In the genomic region with DNA sequence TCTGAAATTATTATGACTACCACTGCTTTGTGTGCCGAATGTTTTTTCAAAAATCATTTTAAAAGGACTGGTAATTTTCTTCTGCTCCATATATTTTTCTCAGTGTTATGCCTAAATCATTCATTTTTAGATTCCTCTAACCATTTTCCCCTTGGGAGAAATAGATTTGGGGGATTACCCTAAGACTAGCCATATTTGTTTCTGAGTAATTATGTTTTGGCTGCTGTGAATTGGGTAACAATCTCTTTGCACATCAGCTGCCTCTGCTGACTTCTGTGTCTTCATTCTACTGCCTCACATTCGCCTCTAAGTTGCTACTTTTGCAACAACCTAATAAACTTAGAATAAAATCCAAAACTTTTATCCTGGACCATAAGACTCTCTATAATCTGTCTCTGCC, we compare ENCODE assay signal across 29 cellular contexts. TPM values are rescaled to one million over a fixed set of nuclear protein-coding genes. Genes with fewer than 3 reads are reported as not detected.
"Had no signal": no experiment of that assay in that cellular context is flagged by ENCODE, and none has a peak within 500 bp of the region (broad histone marks: within the 10 kb centered on the region; RNA-seq: fewer than 3 reads in every experiment).

No MANE protein-coding gene starts in this region.

- H3K27ac ChIP-seq: left lung, lower lobe of right lung, ovary, right atrium auricular region, right lobe of liver, skin epidermis, stomach, testis, thyroid gland, transverse colon, upper lobe of left lung, uterus had no signal

- H3K9me3 ChIP-seq: left lung, lower lobe of right lung, ovary, right atrium auricular region, right lobe of liver, stomach, testis, thyroid gland, transverse colon, upper lobe of left lung, uterus had no signal

- H3K4me3 ChIP-seq: left lung, lower lobe of right lung, ovary, right atrium auricular region, right lobe of liver, skin epidermis, stomach, testis, thyroid gland, transverse colon, upper lobe of left lung, uterus had no signal

- H3K4me1 ChIP-seq: right atrium auricular region, testis, thyroid gland, uterus had no signal

- DNase-seq: hypothalamus; immature natural killer cell; kidney; left colon; left lung; lower lobe of right lung; mammary epithelial cell; mesenchymal stem cell; naive B cell; natural killer cell; ovary; right lobe of liver; stimulated activated CD4-positive, alpha-beta T cell treated with anti-CD3 and anti-CD28 coated beads, Interleukin-12 subunit alpha, Interleukin-12 subunit beta, amount 100 ng/mL, for 4 hours; stimulated activated CD4-positive, alpha-beta T cell treated with anti-CD3 and anti-CD28 coated beads, Interleukin-15, amount 100 ng/mL, for 24 hours; stimulated activated CD4-positive, alpha-beta T cell treated with anti-CD3 and anti-CD28 coated beads, Interleukin-2, amount 100 ng/mL, for 24 hours; stimulated activated CD4-positive, alpha-beta T cell treated with anti-CD3 and anti-CD28 coated beads, Interleukin-4, amount 100 ng/mL, for 1 hour; stimulated activated naive B cell treated with anti-CD40 and anti-IgM and Interleukin-4, amounts not matched to agents 10 μg/mL and 1 μg/mL and 100 μg/mL, for 72 hours; stimulated activated naive CD8-positive, alpha-beta T cell treated with anti-CD3 and anti-CD28 coated beads, Interleukin-15, Interleukin-2, amounts not matched to agents 100 U/mL and 50 U/mL, for 24 hours; stomach; testis; thyroid gland; transverse colon; upper lobe of left lung; uterus had no signal

- ATAC-seq: left colon; left lung; lower lobe of right lung; natural killer cell; stimulated activated naive B cell treated with anti-CD40 and anti-IgM and Interleukin-4, amounts not matched to agents 10 μg/mL and 1 μg/mL and 100 μg/mL, for 72 hours; stimulated activated naive CD8-positive, alpha-beta T cell treated with anti-CD3 and anti-CD28 coated beads, Interleukin-15, Interleukin-2, amounts not matched to agents 100 U/mL and 50 U/mL, for 24 hours had no signal

- H3K36me3 ChIP-seq: left lung, lower lobe of right lung, ovary, right atrium auricular region, right lobe of liver, stomach, thyroid gland, upper lobe of left lung, uterus had no signal

- H3K27me3 ChIP-seq: left lung, ovary, right atrium auricular region, stomach, testis, thyroid gland, transverse colon, upper lobe of left lung, uterus had no signal

RNA-seq across cellular contexts. Expression of gene MRC1, which starts 18.5 kb away (rescaled TPM):
- total RNA-seq: mammary epithelial cell, mesothelial cell of epicardium, progenitor cell of endocrine pancreas had no signal
- polyA plus RNA-seq: immature natural killer cell, neural cell had no signal
